25 cellular contexts compared by ENCODE assay signal in the genomic region with DNA sequence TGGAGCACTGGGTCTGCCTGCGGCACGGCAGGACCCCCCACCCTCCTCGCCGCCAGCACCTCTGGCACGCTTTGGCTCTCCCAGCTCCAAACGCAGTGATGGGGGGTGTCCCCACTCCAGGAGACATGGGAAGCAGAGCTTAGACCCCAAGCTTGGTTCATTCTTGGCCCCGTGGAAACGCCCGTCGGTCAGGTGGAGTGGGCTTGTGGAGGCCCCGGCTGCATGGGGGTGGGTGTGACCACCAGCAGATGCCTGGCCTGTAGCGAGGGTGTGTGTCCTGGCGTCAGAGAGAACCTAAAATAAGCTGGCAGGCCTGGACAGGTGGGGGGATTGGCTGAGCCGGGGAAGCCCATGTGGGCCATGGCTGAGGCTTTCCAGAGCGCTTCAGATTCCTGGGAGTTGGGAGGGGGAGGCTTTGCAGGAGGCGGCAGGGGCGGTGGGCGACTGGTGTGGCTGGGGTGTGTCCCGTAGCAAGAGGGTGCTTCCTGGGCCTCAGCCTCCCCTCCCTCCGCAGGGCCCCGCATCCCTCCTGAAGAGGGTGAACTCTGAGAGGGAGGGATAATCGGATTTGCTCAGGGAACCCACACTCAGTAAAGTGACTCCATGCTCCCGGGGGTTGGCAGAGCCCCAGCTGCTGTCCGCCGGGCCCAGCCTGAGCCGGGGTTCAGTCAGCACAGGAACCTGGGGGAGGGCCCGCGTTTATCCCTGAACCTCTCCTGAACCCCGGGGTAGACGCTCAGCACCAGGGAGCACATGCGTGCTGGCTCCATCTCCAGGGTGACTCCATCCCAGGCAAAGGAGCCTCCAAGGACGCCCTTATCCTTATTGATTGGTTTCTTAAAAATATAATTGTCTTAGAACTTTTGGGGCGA. TPM values are rescaled to one million over a fixed set of nuclear protein-coding genes. Genes with fewer than 3 reads are reported as not detected.
A peak's percentile ranks its signal among the peaks of the same experiment; 100 is the strongest.
DNase-seq lines count a peak whose midpoint lies in the region; ATAC-seq, FAIRE-seq and TF ChIP-seq lines count a peak whose summit lies in the region.
"Had no signal": no experiment of that assay in that cellular context is flagged by ENCODE, and none has a peak within 500 bp of the region (broad histone marks: within the 10 kb centered on the region; RNA-seq: fewer than 3 reads in every experiment).

No MANE protein-coding gene starts in this region.

- no TSS peak for BruUV-seq in A673 (replicated peaks; lab: Mats Ljungman, UMichigan)

- 78 to 84% methylated on average over 33 of the region's 33 CpGs for WGBS in sigmoid colon, 2 donors
- WGBS in small intestine, 3 donors, result 76 to 79% (median 79%) methylated on average over 26 to 33 of the region's 33 CpGs
- WGBS in right lobe of liver (ENCODE audit: insufficient coverage, low coverage, low lambda C conversion rate, missing lambda C conversion rate), result 54% methylated on average over 9 of the region's 33 CpGs

- H3K4me1 ChIP-seq in A673 (ENCODE audit: insufficient read depth, low read length, poor library complexity, severe bottlenecking) (peaks cover 58% of the 10 kb centered on the region), NT2/D1 (ENCODE audit: insufficient read depth, insufficient read length) (peaks cover 43% of the 10 kb centered on the region), iPS-15b (ENCODE audit: control insufficient read depth, insufficient read depth, low read length) (peaks cover 2% of the 10 kb centered on the region), sigmoid colon (peaks cover 0 to 93% (median 87%) of the 10 kb centered on the region in 4 donors), small intestine (ENCODE audit: control insufficient read depth in 2 of 2, insufficient read depth in 1 of 2, low read depth in 1 of 2, low read length in 1 of 2) (peaks cover 0 to 4% of the 10 kb centered on the region in 2 donors), right lobe of liver (peaks cover 0 to 40% (median 20%) of the 10 kb centered on the region in 4 donors)

- TF ChIP-seq CTCF in A673 (conservative IDR thresholded peaks at IDR 0.05; ENCODE audit: low read depth, low read length) (no peak), sigmoid colon (IDR thresholded peaks at IDR 0.05) (no peak), right lobe of liver (IDR thresholded peaks at IDR 0.05) (no peak)

- TF ChIP-seq POLR2A in sigmoid colon (IDR thresholded peaks at IDR 0.05), result no peak
- no peak for TF ChIP-seq POLR2A in right lobe of liver (IDR thresholded peaks at IDR 0.05)

- no peak overlapping the region for H3K4me3 ChIP-seq in A673 (ENCODE audit: low read depth, low read length, poor library complexity, severe bottlenecking)
- no peak overlapping the region for H3K4me3 ChIP-seq in NT2/D1 (ENCODE audit: insufficient read length, low read depth)
- no peak overlapping the region for H3K4me3 ChIP-seq in iPS-15b (ENCODE audit: low read depth, low read length)
- H3K4me3 ChIP-seq in sigmoid colon, result peak overlapping the region in 3 of 4 donors; percentile 62 to 87 (median 80)
- no peak overlapping the region for H3K4me3 ChIP-seq in small intestine (ENCODE audit: low read depth in 1 of 2, low read length in 2 of 2)
- H3K4me3 ChIP-seq in right lobe of liver, result no peak overlapping the region
- H3K4me3 ChIP-seq: adrenal gland, breast epithelium, GM23338 had no signal

- TF ChIP-seq EP300 in sigmoid colon (IDR thresholded peaks at IDR 0.05), result peak in 2 of 4 donors; percentile 18 to 61

- H3K27ac ChIP-seq in A673 (ENCODE audit: low read depth, low read length, poor library complexity, severe bottlenecking) (peak overlapping the region; percentile 60), sigmoid colon (peak overlapping the region; percentile 90 to 98 (median 96)), small intestine (ENCODE audit: low read depth in 1 of 2, low read length in 1 of 2) (no peak overlapping the region), right lobe of liver (no peak overlapping the region)

- CTCF ChIA-PET in A673 (lab: Charles Lee), result interaction anchor here (0.6 kb wide), 1 partner anchor 186 kb away, joined by 4 read pairs; no protein-coding TSS in a partner anchor

- H3K9me3 ChIP-seq in A673 (ENCODE audit: low read depth, low read length, poor library complexity, severe bottlenecking), result no peaks in the 10 kb centered on the region
- no peaks in the 10 kb centered on the region for H3K9me3 ChIP-seq in NT2/D1 (ENCODE audit: insufficient read depth, low read length)
- no peaks in the 10 kb centered on the region for H3K9me3 ChIP-seq in iPS-15b (ENCODE audit: control insufficient read depth, insufficient read depth, low read length)
- H3K9me3 ChIP-seq in sigmoid colon, result no peaks in the 10 kb centered on the region
- H3K9me3 ChIP-seq in small intestine (ENCODE audit: control insufficient read depth, low read depth), result no peaks in the 10 kb centered on the region
- H3K9me3 ChIP-seq in right lobe of liver, result no peaks in the 10 kb centered on the region
- H3K9me3 ChIP-seq: adrenal gland, breast epithelium had no signal

- no peak for FAIRE-seq in small intestine (lab: Jason Lieb, UNC)
- FAIRE-seq: GM19239 had no signal

- H3K27me3 ChIP-seq in A673 (replicated peaks; ENCODE audit: insufficient read depth, low read depth, low read length, poor library complexity), result no peaks in the 10 kb centered on the region
- peaks cover 4% of the 10 kb centered on the region for H3K27me3 ChIP-seq in NT2/D1 (ENCODE audit: insufficient read depth, insufficient read length)
- H3K27me3 ChIP-seq in iPS-15b (ENCODE audit: control insufficient read depth, insufficient read depth, low read length), result no peaks in the 10 kb centered on the region
- H3K27me3 ChIP-seq in sigmoid colon, result peaks cover 8 to 25% (median 10%) of the 10 kb centered on the region in 3 donors
- H3K27me3 ChIP-seq in small intestine (ENCODE audit: control insufficient read depth in 2 of 2, insufficient read depth in 2 of 2, low read length in 2 of 2), result peaks cover 5 to 17% of the 10 kb centered on the region in 2 donors
- peaks cover 0 to 3% of the 10 kb centered on the region in 2 donors for H3K27me3 ChIP-seq in right lobe of liver
- H3K27me3 ChIP-seq: adrenal gland had no signal

- no peak for ATAC-seq in right lobe of liver
- ATAC-seq: GM23338, natural killer cell had no signal

- H3K36me3 ChIP-seq in A673 (ENCODE audit: insufficient read depth, low read length, poor library complexity, severe bottlenecking) (no peaks in the 10 kb centered on the region), NT2/D1 (ENCODE audit: insufficient read depth, insufficient read length, low read length) (peaks cover 22% of the 10 kb centered on the region), iPS-15b (ENCODE audit: control insufficient read depth, insufficient read depth, low read length) (peaks cover 8% of the 10 kb centered on the region), sigmoid colon (no peaks in the 10 kb centered on the region), small intestine (ENCODE audit: control insufficient read depth in 2 of 2, insufficient read depth in 2 of 2, low read length in 2 of 2) (no peaks in the 10 kb centered on the region), right lobe of liver (no peaks in the 10 kb centered on the region)
- H3K36me3 ChIP-seq: adrenal gland, breast epithelium had no signal

- POLR2A ChIA-PET in A673 (lab: Charles Lee; ENCODE audit: low non-redundant PET), result no interaction called here

- DNase-seq in A673 (ENCODE audit: low spot score), result peak; percentile 63
- DNase-seq in NT2/D1 (ENCODE audit: low read depth, low spot score), result no peak
- DNase-seq in sigmoid colon, result peak; percentile 86
- DNase-seq in small intestine, result no peak
- no peak for DNase-seq in foreskin melanocyte
- DNase-seq in Kasumi-1 (lab: John Stamatoyannopoulos, UW), result no peak
- no peak for DNase-seq in right lobe of liver
- DNase-seq: activated CD4-positive, alpha-beta memory T cell treated with anti-CD3 and anti-CD28 coated beads, Interleukin-2, amount 10 ng/mL, durations not matched to agents 7 days and 5 days; activated gamma-delta T cell treated with Interleukin-2 at 50 U/mL for 16 hours; CD4-positive, CD25-positive, alpha-beta regulatory T cell; foreskin fibroblast; GDM1; kidney glomerular epithelial cell; MM.1S; natural killer cell; NCI-H1694; NK-92 treated with Interleukin-12 subunit alpha and Interleukin-12 subunit beta, amount 100 ng/mL, for 24 hours; stimulated activated CD8-positive, alpha-beta memory T cell treated with anti-CD3 and anti-CD28 coated beads, Interleukin-4, amount 100 ng/mL, for 48 hours; T1000 had no signal

- peak overlapping the region; percentile 50 for H3K9ac ChIP-seq in NT2/D1 (ENCODE audit: insufficient read length, low read depth)
- peak overlapping the region; percentile 47 for H3K9ac ChIP-seq in iPS-15b (ENCODE audit: low read depth, low read length)

- intact Hi-C loops in A673 (cut with micrococcal nuclease; ENCODE audit: unreplicated experiment) (no loop called here), sigmoid colon (cut with DNase I) (loop anchor here (2.0 kb wide), 1 partner anchor 14 kb away; no protein-coding TSS in a partner anchor), right lobe of liver (cut with DNase I) (no loop called here)

RNA-seq across cellular contexts. Expression of gene CACNA1H, which starts 3.4 kb away (rescaled TPM):
- total RNA-seq in A673 (2021), result 19.7 and 25.0 TPM in 2 replicates
- 100 to 1,000 TPM in 2 of 4 donors, 10 to 100 TPM in 2; 37.0 to 181 (median 127) TPM for total RNA-seq in sigmoid colon
- 10 to 100 TPM in 1 of 3 donors, 1 to 10 TPM in 1, under 1 TPM in 1; 0.46 to 10.1 (median 1.8) TPM for polyA plus RNA-seq in sigmoid colon
- polyA plus RNA-seq in small intestine, result 1 to 10 TPM in 2 of 3 donors, under 1 TPM in 1; 0.22 to 7.0 (median 1.1) TPM
- 10 to 100 TPM in 1 of 6 experiments, 1 to 10 TPM in 3, under 1 TPM in 2; 0.56 to 14.0 (median 5.0) TPM for total RNA-seq in right lobe of liver
- total RNA-seq: RPMI7951 had no signal

Comparison
In these comparisons a context has a peak if more than half of its experiments do, and no peak if none do; other contexts are left out.
1. DNase-seq: peak in A673 (single experiment) and sigmoid colon (single experiment); none in NT2/D1 (single experiment), small intestine (single experiment), foreskin melanocyte (single experiment), Kasumi-1 (0 of 2) and right lobe of liver (0 of 3).
2. H3K27ac ChIP-seq: peak in A673 (single experiment) and sigmoid colon (4 of 4); none in small intestine (0 of 2) and right lobe of liver (0 of 3).
3. H3K4me3 ChIP-seq: peak in sigmoid colon (3 of 4); none in A673 (single experiment), NT2/D1 (single experiment), iPS-15b (single experiment), small intestine (0 of 2) and right lobe of liver (0 of 3).